ENCODE assay signal across 8 cellular contexts in the genomic region with DNA sequence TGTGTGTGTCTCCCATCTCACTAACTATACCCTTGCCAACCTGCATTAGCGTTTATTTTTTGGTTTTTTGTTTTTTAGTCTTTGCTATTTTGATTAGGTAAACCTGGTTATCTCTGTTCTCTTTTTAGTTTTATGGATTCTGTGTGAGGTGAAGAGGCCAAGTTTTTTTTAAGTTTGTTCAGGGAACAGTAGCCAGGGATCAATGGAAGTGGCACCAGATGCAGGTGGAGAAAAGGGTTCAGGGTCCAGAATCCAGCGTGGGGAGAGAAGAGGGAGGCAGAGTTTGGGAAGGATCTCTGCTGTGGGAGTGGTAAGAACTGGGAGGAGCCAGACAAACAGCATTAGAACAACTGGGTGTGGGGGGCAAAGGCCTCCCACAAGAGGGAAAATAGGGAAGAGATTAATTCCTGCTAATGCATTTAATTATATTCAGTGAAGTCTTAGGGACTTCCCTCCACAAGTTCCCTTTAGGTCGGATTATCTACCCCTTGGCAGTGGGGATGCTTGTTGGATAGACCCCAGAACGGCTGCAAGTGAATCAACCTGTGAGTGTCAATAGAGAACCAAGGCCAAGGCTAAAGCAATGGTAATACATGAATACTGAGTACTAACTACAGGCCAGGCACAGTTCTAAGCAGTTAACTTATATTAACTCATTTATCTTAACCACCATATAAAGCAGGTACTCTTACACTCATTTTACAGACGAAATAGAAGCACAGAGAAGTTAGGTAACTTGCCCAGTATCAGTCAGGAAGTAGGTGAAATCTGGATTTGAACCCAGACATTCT. TPM values are rescaled to one million over a fixed set of nuclear protein-coding genes. Genes with fewer than 3 reads are reported as not detected.
DNase-seq lines count a peak whose midpoint lies in the region; ATAC-seq and TF ChIP-seq lines count a peak whose summit lies in the region.

No MANE protein-coding gene starts in this region.

- H3K9ac ChIP-seq in BLaER1 = peak overlapping the region; percentile 91

- no peaks in the 10 kb centered on the region for H3K9me3 Mint-ChIP-seq in naive thymus-derived CD8-positive, alpha-beta T cell

- peak overlapping the region; percentile 92 to 99 (median 98) for H3K27ac Mint-ChIP-seq in naive thymus-derived CD8-positive, alpha-beta T cell

- peaks cover 43 to 74% (median 59%) of the 10 kb centered on the region in 4 donors for H3K4me1 Mint-ChIP-seq in naive thymus-derived CD8-positive, alpha-beta T cell

- no peaks in the 10 kb centered on the region for H3K27me3 ChIP-seq in BLaER1

- H3K27ac ChIP-seq in BLaER1 = peak overlapping the region; percentile 89

- peaks cover 60% of the 10 kb centered on the region for H3K4me1 ChIP-seq in BLaER1

- H3K4me3 Mint-ChIP-seq in naive thymus-derived CD8-positive, alpha-beta T cell = peak overlapping the region; percentile 91 to 99 (median 97)

- ATAC-seq in naive thymus-derived CD8-positive, alpha-beta T cell = no peak
- no peak for ATAC-seq in GM19328 (IDR thresholded peaks at IDR 0.05; ENCODE audit: unreplicated experiment)

- no peak for TF ChIP-seq CTCF in choroid plexus epithelial cell (conservative IDR thresholded peaks at IDR 0.05; ENCODE audit: low read depth, low read length)

- POLR2A ChIA-PET in naive thymus-derived CD8-positive, alpha-beta T cell (lab: Charles Lee) = interaction anchor here (1.2 to 4.7 kb wide), 4 partner anchors 17 to 366 kb away, joined by 3 to 48 read pairs (median 7); partner anchors contain the start of genes AHCYL1 and GNAI3

- intact Hi-C loops in posterior vena cava (cut with DNase I) = no loop called here

- H3K36me3 ChIP-seq in BLaER1 = no peaks in the 10 kb centered on the region

- no peaks in the 10 kb centered on the region for H3K27me3 Mint-ChIP-seq in naive thymus-derived CD8-positive, alpha-beta T cell

- H4K20me1 ChIP-seq in BLaER1 = peaks cover 27% of the 10 kb centered on the region

- no peak for DNase-seq in Jurkat, Clone E6-1 (ENCODE audit: low read depth, low spot score)
- DNase-seq in choroid plexus epithelial cell (ENCODE audit: low read depth) (no peak), posterior vena cava (ENCODE audit: low spot score) (no peak), anterior cingulate cortex (lab: John Stamatoyannopoulos, UW) (no peak), SKM-1 treated with dmso at 0.1 percent for 144 hours (lab: John Stamatoyannopoulos, UW; ENCODE audit: unreplicated experiment) (no peak)
- no peak for DNase-seq in naive thymus-derived CD8-positive, alpha-beta T cell

- peak overlapping the region; percentile 93 for H3K4me3 ChIP-seq in BLaER1
- H3K4me3 ChIP-seq in Jurkat, Clone E6-1 (ENCODE audit: low read length) = peak overlapping the region; percentile 95
- peak overlapping the region; percentile 93 for H3K4me3 ChIP-seq in choroid plexus epithelial cell (ENCODE audit: low read depth, low read length)

- no peaks in the 10 kb centered on the region for H3K36me3 Mint-ChIP-seq in naive thymus-derived CD8-positive, alpha-beta T cell

- peak overlapping the region; percentile 91 for H3K4me2 ChIP-seq in BLaER1

- H3K9me3 ChIP-seq in BLaER1 = no peaks in the 10 kb centered on the region

RNA-seq across cellular contexts. Expression of gene GNAT2, which starts 0.6 kb away (rescaled TPM):
- polyA plus RNA-seq in Jurkat, Clone E6-1 (2012; ENCODE audit: insufficient read depth, insufficient read length) = not detected
- not detected for total RNA-seq in naive thymus-derived CD8-positive, alpha-beta T cell
- polyA plus RNA-seq in naive thymus-derived CD8-positive, alpha-beta T cell = not detected
- total RNA-seq in posterior vena cava = not detected

RNA-seq across cellular contexts. Expression of gene AMPD2, which starts 0.8 kb away (rescaled TPM):
- polyA plus RNA-seq in Jurkat, Clone E6-1 (2012; ENCODE audit: insufficient read depth, insufficient read length) = 46.9 TPM
- total RNA-seq in naive thymus-derived CD8-positive, alpha-beta T cell = 10 to 100 TPM; 71.1 to 76.0 TPM
- polyA plus RNA-seq in naive thymus-derived CD8-positive, alpha-beta T cell = 10 to 100 TPM; 21.9 to 33.9 (median 24.4) TPM
- 10 to 100 TPM; 33.8 to 39.4 TPM for total RNA-seq in posterior vena cava

RNA-seq across cellular contexts. Expression of gene GSTM4, which starts 37.1 kb away (rescaled TPM):
- 50.8 TPM for polyA plus RNA-seq in Jurkat, Clone E6-1 (2012; ENCODE audit: insufficient read depth, insufficient read length)
- total RNA-seq in naive thymus-derived CD8-positive, alpha-beta T cell = 1 to 10 TPM; 2.5 to 3.8 TPM
- 10 to 100 TPM in 2 of 3 donors, 1 to 10 TPM in 1; 8.6 to 17.4 (median 17.3) TPM for polyA plus RNA-seq in naive thymus-derived CD8-positive, alpha-beta T cell
- 10 to 100 TPM; 21.2 to 35.4 TPM for total RNA-seq in posterior vena cava

RNA-seq across cellular contexts. Expression of gene GSTM2, which starts 49.0 kb away (rescaled TPM):
- polyA plus RNA-seq in Jurkat, Clone E6-1 (2012; ENCODE audit: insufficient read depth, insufficient read length) = 6.3 TPM
- total RNA-seq in naive thymus-derived CD8-positive, alpha-beta T cell = 10 to 100 TPM; 70.7 to 75.9 TPM
- 10 to 100 TPM; 20.8 to 51.7 (median 40.7) TPM for polyA plus RNA-seq in naive thymus-derived CD8-positive, alpha-beta T cell
- 10 to 100 TPM; 29.2 to 45.9 TPM for total RNA-seq in posterior vena cava

Comparison
In these comparisons a context has a peak if more than half of its experiments do, and no peak if none do; other contexts are left out.
1. RNA of gene GSTM4, which starts 37.1 kb away (total RNA-seq): 21.2 to 35.4 TPM in posterior vena cava; 2.5 to 3.8 TPM in naive thymus-derived CD8-positive, alpha-beta T cell; every median in the first group is over 4 times any median in the second.
2. Peak in every context shown above with its lines, with median percentiles within 50 percentile points of each other: H3K4me3 ChIP-seq.